8 cellular contexts compared by ENCODE assay signal in the genomic region with DNA sequence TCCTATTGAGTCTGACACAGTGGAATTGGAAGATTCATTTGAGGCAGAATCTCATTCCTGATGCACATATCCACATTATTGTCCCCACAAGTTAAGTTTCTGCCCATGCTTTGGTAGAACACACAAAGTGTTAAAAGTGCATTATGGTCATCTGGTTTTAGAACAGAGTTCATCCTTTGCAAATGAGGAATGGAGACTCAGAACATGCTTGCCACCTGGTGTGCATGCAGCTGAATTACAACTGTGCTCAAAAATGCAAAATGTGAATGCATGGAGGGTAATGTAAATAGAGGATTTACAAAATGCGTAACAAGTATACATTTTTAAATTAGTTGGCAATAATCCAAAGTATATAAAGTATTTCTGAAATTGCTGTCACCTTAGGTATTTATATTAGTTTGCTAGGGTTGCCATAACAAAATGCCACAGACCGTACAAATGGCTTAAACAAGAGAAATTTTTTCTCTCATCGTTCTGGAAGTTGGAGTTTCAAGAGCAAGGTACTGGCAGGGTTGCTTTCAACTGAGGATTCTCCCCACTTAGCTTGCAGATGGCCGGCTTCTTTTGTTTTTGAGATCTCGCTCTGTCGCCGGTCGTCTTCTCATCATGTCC.
DNase-seq lines count a peak whose midpoint lies in the region; ATAC-seq and TF ChIP-seq lines count a peak whose summit lies in the region.

No MANE protein-coding gene starts in this region.

- H3K4me1 ChIP-seq in PC-3 (ENCODE audit: insufficient read depth, low read length), result no peaks in the 10 kb centered on the region
- no peaks in the 10 kb centered on the region for H3K4me1 ChIP-seq in esophagus muscularis mucosa
- no peaks in the 10 kb centered on the region for H3K4me1 ChIP-seq in psoas muscle

- H3K79me2 ChIP-seq in PC-3 (ENCODE audit: low read length), result no peaks in the 10 kb centered on the region

- H3K4me1 Mint-ChIP-seq in CD14-positive monocyte, result peaks cover 12% of the 10 kb centered on the region
- no peaks in the 10 kb centered on the region for H3K4me1 Mint-ChIP-seq in activated naive CD4-positive, alpha-beta T cell treated with anti-CD3 and anti-CD28 coated beads, Interleukin-2, amount 10 ng/mL, durations not matched to agents 7 days and 5 days

- TF ChIP-seq CTCF in CD14-positive monocyte (IDR thresholded peaks at IDR 0.05) (peak; percentile 88), PC-3 (conservative IDR thresholded peaks at IDR 0.05; ENCODE audit: low read depth, low read length) (peak; percentile 96), esophagus muscularis mucosa (IDR thresholded peaks at IDR 0.05) (peak in 2 of 3 experiments; percentile 35 to 49), psoas muscle (IDR thresholded peaks at IDR 0.05) (peak; percentile 18)

- no peak for TF ChIP-seq EP300 in esophagus muscularis mucosa (IDR thresholded peaks at IDR 0.05)

- H3K27me3 ChIP-seq in PC-3 (ENCODE audit: low read length), result no peaks in the 10 kb centered on the region
- peaks cover 0 to 12% (median 0%) of the 10 kb centered on the region in 4 donors for H3K27me3 ChIP-seq in esophagus muscularis mucosa
- H3K27me3 ChIP-seq in psoas muscle (ENCODE audit: insufficient read depth in 3 of 3, low read length in 2 of 3), result no peaks in the 10 kb centered on the region

- H3K9me3 ChIP-seq in PC-3 (ENCODE audit: low read length) (no peaks in the 10 kb centered on the region), esophagus muscularis mucosa (no peaks in the 10 kb centered on the region), psoas muscle (no peaks in the 10 kb centered on the region)

- H3K4me3 ChIP-seq in PC-3 (ENCODE audit: low read length) (no peak overlapping the region), esophagus muscularis mucosa (no peak overlapping the region), psoas muscle (no peak overlapping the region)

- no peak overlapping the region for H2AFZ ChIP-seq in PC-3 (ENCODE audit: low read length)

- H3K27me3 Mint-ChIP-seq in CD14-positive monocyte (ENCODE audit: low read depth in 3 of 3), result peaks cover 0 to 2% (median 0%) of the 10 kb centered on the region in 3 donors
- H3K27me3 Mint-ChIP-seq in activated naive CD4-positive, alpha-beta T cell treated with anti-CD3 and anti-CD28 coated beads, Interleukin-2, amount 10 ng/mL, durations not matched to agents 7 days and 5 days, result no peaks in the 10 kb centered on the region

- H4K20me1 ChIP-seq in PC-3 (ENCODE audit: low read length), result no peaks in the 10 kb centered on the region

- CTCF ChIA-PET in PC-3 (lab: Charles Lee), result no interaction called here
- CTCF ChIA-PET in activated naive CD4-positive, alpha-beta T cell treated with anti-CD3 and anti-CD28 coated beads, Interleukin-2, amount 10 ng/mL, durations not matched to agents 7 days and 5 days (lab: Charles Lee), result interaction anchor here (0.7 to 2.2 kb wide), 3 partner anchors 9 to 1522 kb away, joined by 3 to 10 read pairs (median 3); no protein-coding TSS in a partner anchor

- peaks cover 2 to 6% (median 3%) of the 10 kb centered on the region in 7 donors for H3K9me3 Mint-ChIP-seq in CD14-positive monocyte
- H3K9me3 Mint-ChIP-seq in activated naive CD4-positive, alpha-beta T cell treated with anti-CD3 and anti-CD28 coated beads, Interleukin-2, amount 10 ng/mL, durations not matched to agents 7 days and 5 days, result no peaks in the 10 kb centered on the region

- WGBS in esophagus muscularis mucosa, result 63% methylated on average over 8 of the region's 8 CpGs
- 59 to 65% (median 61%) methylated on average over 8 of the region's 8 CpGs for WGBS in psoas muscle, 3 donors

- no peak overlapping the region for H3K9ac ChIP-seq in PC-3 (ENCODE audit: low read length)

- H3K4me3 Mint-ChIP-seq in CD14-positive monocyte, result no peak overlapping the region
- no peak overlapping the region for H3K4me3 Mint-ChIP-seq in activated naive CD4-positive, alpha-beta T cell treated with anti-CD3 and anti-CD28 coated beads, Interleukin-2, amount 10 ng/mL, durations not matched to agents 7 days and 5 days

- no peak for TF ChIP-seq POLR2A in esophagus muscularis mucosa (IDR thresholded peaks at IDR 0.05; ENCODE audit: low read depth)

- no TSS peak for BruUV-seq in PC-3 (replicated peaks; lab: Mats Ljungman, UMichigan)

- POLR2A ChIA-PET in PC-3 (lab: Charles Lee; ENCODE audit: unreplicated experiment), result no interaction called here

- H3K27ac Mint-ChIP-seq in CD14-positive monocyte, result no peak overlapping the region
- no peak overlapping the region for H3K27ac Mint-ChIP-seq in activated naive CD4-positive, alpha-beta T cell treated with anti-CD3 and anti-CD28 coated beads, Interleukin-2, amount 10 ng/mL, durations not matched to agents 7 days and 5 days

- H3K36me3 Mint-ChIP-seq in CD14-positive monocyte, result no peaks in the 10 kb centered on the region
- no peaks in the 10 kb centered on the region for H3K36me3 Mint-ChIP-seq in activated naive CD4-positive, alpha-beta T cell treated with anti-CD3 and anti-CD28 coated beads, Interleukin-2, amount 10 ng/mL, durations not matched to agents 7 days and 5 days

- 0 out of 2 replicates have a peak overlapping the region, but pooled peaks have one; percentile 6 for H3K4me2 ChIP-seq in PC-3 (ENCODE audit: low read length)

- no peak overlapping the region for H3K27ac ChIP-seq in PC-3 (ENCODE audit: low read length)
- H3K27ac ChIP-seq in esophagus muscularis mucosa (replicated peaks in 1 of 4), result no peak overlapping the region
- no peak overlapping the region for H3K27ac ChIP-seq in psoas muscle

- intact Hi-C loops in CD14-positive monocyte (cut with micrococcal nuclease) (loop anchor here in 1 of 2 donors (2.0 kb wide), 1 partner anchor 1089 kb away; a partner anchor contains a TSS), PC-3 (cut with micrococcal nuclease) (loop anchor here (1.0 kb wide), 1 partner anchor 1089 kb away; no protein-coding TSS in a partner anchor), esophagus muscularis mucosa (cut with DNase I) (no loop called here), psoas muscle (cut with DNase I) (no loop called here)

- no peaks in the 10 kb centered on the region for H3K9me2 ChIP-seq in PC-3 (replicated peaks; ENCODE audit: low read length)

- ATAC-seq in GM19023 (IDR thresholded peaks at IDR 0.05; ENCODE audit: unreplicated experiment), result peak; percentile 74
- peak; percentile 90 for ATAC-seq in HG03378 (IDR thresholded peaks at IDR 0.05; ENCODE audit: unreplicated experiment)
- ATAC-seq in PC-3, result peak; percentile 64
- no peak for ATAC-seq in psoas muscle

- H3F3A ChIP-seq in PC-3 (ENCODE audit: low read length, unreplicated experiment), result no peaks in the 10 kb centered on the region

- H3K36me3 ChIP-seq in PC-3 (ENCODE audit: low read depth, low read length) (no peaks in the 10 kb centered on the region), esophagus muscularis mucosa (no peaks in the 10 kb centered on the region), psoas muscle (ENCODE audit: insufficient read depth in 1 of 2, low read depth in 1 of 2) (no peaks in the 10 kb centered on the region)

- no peak for DNase-seq in CD14-positive monocyte (ENCODE audit: low spot score)
- peak; percentile 75 for DNase-seq in PC-3
- DNase-seq in esophagus muscularis mucosa (ENCODE audit: extremely low spot score), result no peak
- no peak for DNase-seq in psoas muscle
- DNase-seq in activated naive CD4-positive, alpha-beta T cell treated with anti-CD3 and anti-CD28 coated beads, Interleukin-2, amount 50 U/mL, for 16 hours, result no peak
- no peak for DNase-seq in activated naive CD4-positive, alpha-beta T cell treated with anti-CD3 and anti-CD28 coated beads, Interleukin-2, amount 10 ng/mL, durations not matched to agents 7 days and 5 days

Comparison
In these comparisons a context has a peak if more than half of its experiments do, and no peak if none do; other contexts are left out.
1. CTCF ChIP-seq: peak in every context shown above with its lines; median percentile 96 in PC-3; 88 in CD14-positive monocyte; 42 in esophagus muscularis mucosa; 18 in psoas muscle.
2. ATAC-seq: peak in GM19023 (single experiment), HG03378 (single experiment) and PC-3 (single experiment); none in psoas muscle (0 of 4).